In genomic region chr2:152499921-152500320, GRCh38 we compare ENCODE assay signal across 12 cellular contexts.
DNase-seq lines count a peak whose midpoint lies in the region; ATAC-seq, FAIRE-seq and TF ChIP-seq lines count a peak whose summit lies in the region.
"Had no signal": no experiment of that assay in that cellular context is flagged by ENCODE, and none has a peak within 500 bp of the region (broad histone marks: within the 10 kb centered on the region; RNA-seq: fewer than 3 reads in every experiment).

No MANE protein-coding gene starts in this region.

- H3K27ac Mint-ChIP-seq in brain: peak overlapping the region in 4 of 5 experiments; percentile 21 to 95 (median 68)

- DNase-seq in HK-2 (ENCODE audit: unreplicated experiment) (no peak), DMS153 (lab: John Stamatoyannopoulos, UW) (no peak), RCC 7860 (ENCODE audit: low spot score) (no peak)
- DNase-seq: activated effector memory CD4-positive, alpha-beta T cell treated with Interleukin-2 at 50 U/mL for 16 hours; hippocampal formation; NCI-H1048; T-helper 1 cell had no signal

- H3K4me1 Mint-ChIP-seq in brain: peaks cover 31% of the 10 kb centered on the region

- H3K27me3 Mint-ChIP-seq in brain: peaks cover 4% of the 10 kb centered on the region

- peaks cover 22 to 33% (median 28%) of the 10 kb centered on the region in 5 experiments for H3K9me3 Mint-ChIP-seq in brain

- H3K4me3 Mint-ChIP-seq in brain: peak overlapping the region in 2 of 5 experiments; percentile 31 to 34

- peaks cover 46% of the 10 kb centered on the region for H3K36me3 Mint-ChIP-seq in brain

- ATAC-seq in GM21447 (IDR thresholded peaks at IDR 0.05; ENCODE audit: unreplicated experiment): peak; percentile 48
- ATAC-seq in HG03039 (IDR thresholded peaks at IDR 0.05; ENCODE audit: unreplicated experiment): no peak

- peak overlapping the region; percentile 56 for H3K27ac ChIP-seq in layer of hippocampus (ENCODE audit: low read depth, low read length)
- peak overlapping the region; percentile 77 for H3K27ac ChIP-seq in temporal lobe (ENCODE audit: low read depth, low read length)

- TF ChIP-seq CTCF in brain (conservative IDR thresholded peaks at IDR 0.05): no peak

- no peak for FAIRE-seq in RCC 7860 (lab: Jason Lieb, UNC)

- H3K27me3 ChIP-seq in layer of hippocampus (ENCODE audit: control insufficient read depth, insufficient read depth, low read length): no peaks in the 10 kb centered on the region
